ENCODE assay signal across 8 cellular contexts in the genomic region with DNA sequence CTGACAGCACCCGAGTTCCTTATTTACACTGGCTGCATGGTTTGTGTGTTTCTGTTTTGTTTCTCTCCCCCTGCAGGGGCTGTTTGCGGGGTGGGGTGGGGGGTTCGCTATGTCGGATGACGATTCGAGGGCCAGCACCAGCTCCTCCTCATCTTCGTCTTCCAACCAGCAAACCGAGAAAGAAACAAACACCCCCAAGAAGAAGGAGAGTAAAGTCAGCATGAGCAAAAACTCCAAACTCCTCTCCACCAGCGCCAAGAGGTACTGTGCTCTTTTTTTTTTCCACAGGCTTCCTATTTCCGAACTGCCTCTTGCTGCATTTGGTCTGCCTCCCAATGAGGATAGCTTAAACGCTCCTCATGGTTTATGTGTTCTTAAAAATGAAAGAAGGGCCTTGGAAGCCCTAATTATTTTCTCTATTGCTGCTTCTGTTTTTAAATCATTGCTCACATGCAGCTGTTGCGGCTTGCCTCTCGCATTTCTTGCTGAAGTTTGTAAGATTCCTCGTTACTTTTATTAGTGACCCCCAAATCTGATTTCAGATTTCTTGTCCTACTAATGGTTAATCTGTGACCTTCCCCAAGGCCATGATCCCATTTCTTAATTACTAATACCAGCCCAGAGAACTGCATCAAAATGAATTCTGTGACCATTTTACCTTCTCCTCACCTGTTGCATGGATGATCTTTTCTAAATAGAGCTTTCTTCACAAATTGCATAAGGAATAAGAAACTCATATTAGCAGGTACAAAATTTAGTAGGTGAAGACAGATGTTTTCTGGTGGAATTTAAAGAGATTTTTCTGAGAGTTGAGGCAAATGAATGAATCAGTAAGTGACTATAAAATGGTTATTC. TPM values are rescaled to one million over a fixed set of nuclear protein-coding genes. Genes with fewer than 3 reads are reported as not detected.
A peak's percentile ranks its signal among the peaks of the same experiment; 100 is the strongest.
DNase-seq lines count a peak whose midpoint lies in the region; ATAC-seq and TF ChIP-seq lines count a peak whose summit lies in the region.

No MANE protein-coding gene starts in this region.

- no peaks in the 10 kb centered on the region for H3K9me2 ChIP-seq in HCT116 (ENCODE audit: insufficient read depth)

- TF ChIP-seq RAD21 in HCT116 (IDR thresholded peaks at IDR 0.05; ENCODE audit: low read depth), result no peak

- H3K9ac ChIP-seq in HCT116 (ENCODE audit: low read length), result peak overlapping the region; percentile 67
- no peak overlapping the region for H3K9ac ChIP-seq in parathyroid adenoma

- POLR2A ChIA-PET in BJ (lab: Charles Lee), result interaction anchor here (0.6 kb wide), 1 partner anchor 228 kb away, joined by 4 read pairs; no protein-coding TSS in a partner anchor
- POLR2A ChIA-PET in HCT116 (lab: Charles Lee), result no interaction called here
- POLR2A ChIA-PET in activated CD4-positive, alpha-beta memory T cell treated with anti-CD3 and anti-CD28 coated beads for 36 hours (lab: Charles Lee), result interaction anchor here (1.0 to 3.8 kb wide), 2 partner anchors 110 to 139 kb away, joined by 3 to 21 read pairs; a partner anchor contains a TSS

- TF ChIP-seq CTCF in BJ (IDR thresholded peaks at IDR 0.05; ENCODE audit: insufficient read depth, low read depth, low read length), result no peak
- no peak for TF ChIP-seq CTCF in HCT116 (IDR thresholded peaks at IDR 0.05 in 2 of 3, conservative IDR thresholded peaks at IDR 0.05 in 1 of 3; ENCODE audit: borderline replicate concordance in 1 of 3, insufficient read depth in 1 of 3, low read depth in 2 of 3, low read length in 2 of 3)
- no peak for TF ChIP-seq CTCF in parathyroid adenoma (IDR thresholded peaks at IDR 0.05)

- H2AFZ ChIP-seq in HCT116 (ENCODE audit: low read depth, low read length, poor library complexity, severe bottlenecking), result no peak overlapping the region
- H2AFZ ChIP-seq in parathyroid adenoma, result peak overlapping the region; percentile 74

- no peaks in the 10 kb centered on the region for H4K20me1 ChIP-seq in HCT116 (ENCODE audit: insufficient read depth)

- CTCF ChIA-PET in BJ (lab: Yijun Ruan, JAX) (interaction anchor here (0.5 kb wide), 1 partner anchor 657 kb away, joined by 3 read pairs; no protein-coding TSS in a partner anchor), HCT116 (lab: Charles Lee) (no interaction called here)
- CTCF ChIA-PET in activated CD4-positive, alpha-beta memory T cell treated with anti-CD3 and anti-CD28 coated beads for 36 hours (lab: Charles Lee), result no interaction called here

- RAD21 ChIA-PET in HCT116 (lab: Charles Lee; ENCODE audit: low non-redundant PET in 1 of 2, low total read pairs in 2 of 2, uncharacterized antibody in 2 of 2, unreplicated experiment in 2 of 2), result no interaction called here

- H3K36me3 ChIP-seq in BJ (ENCODE audit: control insufficient read depth, insufficient read depth, low read length) (no peaks in the 10 kb centered on the region; the same call in 1 of the 2 replicates), HCT116 (ENCODE audit: control insufficient read depth in 1 of 2, insufficient read depth in 2 of 2, low read length in 2 of 2) (0 out of 4 replicates have a peak, but pooled peaks cover 0 to 6% of the 10 kb centered on the region in 2 experiments), parathyroid adenoma (ENCODE audit: control insufficient read depth, insufficient read depth, low read length) (no peaks in the 10 kb centered on the region)

- peaks cover 51% of the 10 kb centered on the region for H3K4me1 Mint-ChIP-seq in activated CD4-positive, alpha-beta memory T cell treated with anti-CD3 and anti-CD28 coated beads for 36 hours (ENCODE audit: low read depth)

- H3K27ac ChIP-seq in HCT116 (ENCODE audit: low read depth, low read length), result peak overlapping the region; percentile 10; the same call in 1 of the 2 replicates
- peak overlapping the region; percentile 50 for H3K27ac ChIP-seq in parathyroid adenoma

- H3K4me2 ChIP-seq in HCT116 (ENCODE audit: low read length) (peak overlapping the region; percentile 93), parathyroid adenoma (ENCODE audit: low read length) (peak overlapping the region; percentile 89)

- DNase-seq in BJ (ENCODE audit: low read depth) (no peak), HCT116 (ENCODE audit: low read depth, low spot score) (no peak), globus pallidus (ENCODE audit: low spot score) (peak; percentile 52), NCI-H2107 (lab: John Stamatoyannopoulos, UW) (no peak), MV-4-11 (lab: John Stamatoyannopoulos, UW) (no peak), kidney glomerular epithelial cell (lab: John Stamatoyannopoulos, UW) (no peak)
- DNase-seq in activated CD4-positive, alpha-beta memory T cell treated with anti-CD3 and anti-CD28 coated beads for 36 hours, result no peak

- ATAC-seq in HCT116, result no peak

- H3K9me3 Mint-ChIP-seq in activated CD4-positive, alpha-beta memory T cell treated with anti-CD3 and anti-CD28 coated beads for 36 hours, result no peaks in the 10 kb centered on the region

- H3K4me3 ChIP-seq in BJ (ENCODE audit: low read depth, low read length), result peak overlapping the region; percentile 79
- peak overlapping the region; percentile 48 to 67 for H3K4me3 ChIP-seq in HCT116 (replicated peaks in 1 of 2; ENCODE audit: low read depth in 1 of 2, low read length in 2 of 2)
- H3K4me3 ChIP-seq in parathyroid adenoma (ENCODE audit: low read depth, low read length), result peak overlapping the region; percentile 77

- peaks cover 0 to 23% of the 10 kb centered on the region in 2 experiments; a peak in 3 of 4 replicates for H3K4me1 ChIP-seq in HCT116 (ENCODE audit: control insufficient read depth in 1 of 2, insufficient read depth in 2 of 2, low read length in 2 of 2)
- no peaks in the 10 kb centered on the region for H3K4me1 ChIP-seq in parathyroid adenoma

- intact Hi-C loops in HCT116 (cut with micrococcal nuclease), result no loop called here
- intact Hi-C loops in activated CD4-positive, alpha-beta memory T cell treated with anti-CD3 and anti-CD28 coated beads for 36 hours (cut with micrococcal nuclease), result no loop called here

- peak overlapping the region; percentile 91 for H3K27ac Mint-ChIP-seq in activated CD4-positive, alpha-beta memory T cell treated with anti-CD3 and anti-CD28 coated beads for 36 hours

- H3K27me3 Mint-ChIP-seq in activated CD4-positive, alpha-beta memory T cell treated with anti-CD3 and anti-CD28 coated beads for 36 hours, result peaks cover 2% of the 10 kb centered on the region

- H3K27me3 ChIP-seq in BJ (ENCODE audit: control insufficient read depth, insufficient read depth, low read length), result no peaks in the 10 kb centered on the region
- H3K27me3 ChIP-seq in HCT116 (ENCODE audit: insufficient read depth, low read length), result no peaks in the 10 kb centered on the region
- no peaks in the 10 kb centered on the region for H3K27me3 ChIP-seq in parathyroid adenoma (ENCODE audit: control insufficient read depth, insufficient read depth, low read length)

- H3K9me3 ChIP-seq in HCT116 (ENCODE audit: control insufficient read depth in 1 of 2, insufficient read depth in 1 of 2, low read depth in 1 of 2, low read length in 2 of 2) (no peaks in the 10 kb centered on the region), parathyroid adenoma (ENCODE audit: control insufficient read depth, low read length) (no peaks in the 10 kb centered on the region)

- peak overlapping the region; percentile 88 for H3K4me3 Mint-ChIP-seq in activated CD4-positive, alpha-beta memory T cell treated with anti-CD3 and anti-CD28 coated beads for 36 hours

- TSS peak; percentile 51 for BruUV-seq in HCT116 (replicated peaks; lab: Mats Ljungman, UMichigan)

- H3K36me3 Mint-ChIP-seq in activated CD4-positive, alpha-beta memory T cell treated with anti-CD3 and anti-CD28 coated beads for 36 hours, result peaks cover 14% of the 10 kb centered on the region

- no peak for TF ChIP-seq POLR2A in HCT116 (IDR thresholded peaks at IDR 0.05; ENCODE audit: borderline replicate concordance, extremely low read depth, insufficient read depth, insufficient read length)

- H3K79me2 ChIP-seq in HCT116 (ENCODE audit: insufficient read depth, low read length) (peaks cover 39% of the 10 kb centered on the region), parathyroid adenoma (no peaks in the 10 kb centered on the region)

TF ChIP-seq in HCT116, 20 proteins besides CTCF, POLR2A, EP300 and RAD21 (continues in another document):
- TF ChIP-seq, protein P1, sequence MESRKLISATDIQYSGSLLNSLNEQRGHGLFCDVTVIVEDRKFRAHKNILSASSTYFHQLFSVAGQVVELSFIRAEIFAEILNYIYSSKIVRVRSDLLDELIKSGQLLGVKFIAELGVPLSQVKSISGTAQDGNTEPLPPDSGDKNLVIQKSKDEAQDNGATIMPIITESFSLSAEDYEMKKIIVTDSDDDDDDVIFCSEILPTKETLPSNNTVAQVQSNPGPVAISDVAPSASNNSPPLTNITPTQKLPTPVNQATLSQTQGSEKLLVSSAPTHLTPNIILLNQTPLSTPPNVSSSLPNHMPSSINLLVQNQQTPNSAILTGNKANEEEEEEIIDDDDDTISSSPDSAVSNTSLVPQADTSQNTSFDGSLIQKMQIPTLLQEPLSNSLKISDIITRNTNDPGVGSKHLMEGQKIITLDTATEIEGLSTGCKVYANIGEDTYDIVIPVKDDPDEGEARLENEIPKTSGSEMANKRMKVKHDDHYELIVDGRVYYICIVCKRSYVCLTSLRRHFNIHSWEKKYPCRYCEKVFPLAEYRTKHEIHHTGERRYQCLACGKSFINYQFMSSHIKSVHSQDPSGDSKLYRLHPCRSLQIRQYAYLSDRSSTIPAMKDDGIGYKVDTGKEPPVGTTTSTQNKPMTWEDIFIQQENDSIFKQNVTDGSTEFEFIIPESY (IDR thresholded peaks at IDR 0.05; ENCODE audit: extremely low read depth, insufficient replicate concordance, low read length), result no peak

RNA-seq across cellular contexts. Expression of a gene that starts 1.6 kb away (rescaled TPM):
- 70.0 and 135 TPM in 2 replicates for polyA plus RNA-seq in BJ (2011; rRNA removed)
- polyA minus RNA-seq in BJ (2011; rRNA and poly(A)+ RNA removed), result 26.8 and 40.1 TPM in 2 replicates
- total RNA-seq in HCT116 (2021; ENCODE audit: unreplicated experiment), result 75.1 TPM
- polyA plus RNA-seq in HCT116 (2012), result 41.2 and 49.8 TPM in 2 replicates
- 10 to 100 TPM; 82.8 to 84.8 TPM for total RNA-seq in activated CD4-positive, alpha-beta memory T cell treated with anti-CD3 and anti-CD28 coated beads for 36 hours
